ENCODE assay signal across 13 cellular contexts in the genomic region with DNA sequence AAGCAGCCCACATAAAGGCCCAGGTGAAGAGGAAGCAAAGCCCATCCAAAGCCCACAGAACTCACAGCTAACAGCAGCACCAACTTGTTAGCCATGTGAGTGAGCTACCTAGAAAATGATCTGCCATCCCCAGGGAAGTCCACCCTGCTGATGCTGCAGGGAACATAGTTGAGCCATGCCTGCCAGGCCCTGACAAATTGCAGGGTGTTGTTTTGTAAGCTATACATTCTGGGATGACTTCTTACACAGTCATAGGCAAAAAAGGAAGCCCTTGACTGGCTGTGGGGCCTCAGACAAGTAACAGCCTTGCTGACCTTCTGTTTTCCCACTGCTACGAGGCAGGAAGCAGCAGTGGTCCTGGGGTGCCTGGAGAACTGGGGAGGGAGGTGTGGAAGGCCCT.
DNase-seq lines count a peak whose midpoint lies in the region; ATAC-seq and TF ChIP-seq lines count a peak whose summit lies in the region.
"Had no signal": no experiment of that assay in that cellular context is flagged by ENCODE, and none has a peak within 500 bp of the region (broad histone marks: within the 10 kb centered on the region; RNA-seq: fewer than 3 reads in every experiment).

No MANE protein-coding gene starts in this region.

- DNase-seq in RWPE2 (ENCODE audit: low spot score) (peak; percentile 25), posterior vena cava (ENCODE audit: low spot score) (peak; percentile 58), upper lobe of right lung (peak; percentile 25), mucosa of gallbladder (ENCODE audit: low spot score) (no peak)
- DNase-seq in activated CD8-positive, alpha-beta memory T cell treated with anti-CD3 and anti-CD28 coated beads, Interleukin-2, amount 50 U/mL, for 48 hours = no peak
- DNase-seq: ACHN; BE2C; Caco-2; CD4-positive, alpha-beta T cell; H9 had no signal

- H3K27ac ChIP-seq in RWPE2 (ENCODE audit: poor library complexity, severe bottlenecking) (no peak overlapping the region), VCaP (peak overlapping the region; percentile 74), upper lobe of right lung (no peak overlapping the region)
- H3K27ac ChIP-seq: C4-2B had no signal

- no peak for ATAC-seq in RWPE2 (ENCODE audit: low read depth)
- ATAC-seq in upper lobe of right lung = no peak
- ATAC-seq: HepG2 had no signal

- no peaks in the 10 kb centered on the region for H3K36me3 ChIP-seq in RWPE2 (ENCODE audit: low read depth)
- no peaks in the 10 kb centered on the region for H3K36me3 ChIP-seq in upper lobe of right lung
- H3K36me3 ChIP-seq: BE2C had no signal

- H3K4me3 ChIP-seq in RWPE2 (ENCODE audit: severe bottlenecking) (no peak overlapping the region), upper lobe of right lung (no peak overlapping the region)

- TF ChIP-seq CTCF in RWPE2 (IDR thresholded peaks at IDR 0.05; ENCODE audit: poor library complexity, severe bottlenecking) (no peak), VCaP (conservative IDR thresholded peaks at IDR 0.05) (no peak), upper lobe of right lung (IDR thresholded peaks at IDR 0.05) (no peak)

- intact Hi-C loops in posterior vena cava (cut with DNase I) = no loop called here
- intact Hi-C loops in upper lobe of right lung (cut with DNase I) = no loop called here

- H3K27me3 ChIP-seq in RWPE2 (ENCODE audit: insufficient read depth, poor library complexity, severe bottlenecking) (peaks cover 15% of the 10 kb centered on the region), upper lobe of right lung (no peaks in the 10 kb centered on the region)
- H3K27me3 ChIP-seq: BE2C had no signal

- H3K9me3 ChIP-seq in RWPE2 (ENCODE audit: severe bottlenecking) (no peaks in the 10 kb centered on the region), upper lobe of right lung (no peaks in the 10 kb centered on the region)
- H3K9me3 ChIP-seq: BE2C, Caco-2 had no signal

- H3K4me1 ChIP-seq in RWPE2 (ENCODE audit: insufficient read depth, poor library complexity, severe bottlenecking) (no peaks in the 10 kb centered on the region), upper lobe of right lung (no peaks in the 10 kb centered on the region)
- H3K4me1 ChIP-seq: BE2C, Caco-2 had no signal

Comparison
In these comparisons a context has a peak if more than half of its experiments do, and no peak if none do; other contexts are left out.
1. DNase-seq: peak in RWPE2 (single experiment), posterior vena cava (single experiment) and upper lobe of right lung (single experiment); none in mucosa of gallbladder (single experiment) and activated CD8-positive, alpha-beta memory T cell treated with anti-CD3 and anti-CD28 coated beads, Interleukin-2, amount 50 U/mL, for 48 hours (single experiment).